ENCODE assay signal across 9 cellular contexts in genomic region chr16:2473999-2474876, GRCh38. TPM values are rescaled to one million over a fixed set of nuclear protein-coding genes. Genes with fewer than 3 reads are reported as not detected.
A peak's percentile ranks its signal among the peaks of the same experiment; 100 is the strongest.
DNase-seq lines count a peak whose midpoint lies in the region; ATAC-seq and TF ChIP-seq lines count a peak whose summit lies in the region.
"Had no signal": no experiment of that assay in that cellular context is flagged by ENCODE, and none has a peak within 500 bp of the region (broad histone marks: within the 10 kb centered on the region; RNA-seq: fewer than 3 reads in every experiment).

No MANE protein-coding gene starts in this region.

- ATAC-seq in GM21723 (IDR thresholded peaks at IDR 0.05; ENCODE audit: unreplicated experiment), result peak; percentile 34
- peak; percentile 71 for ATAC-seq in activated CD8-positive, alpha-beta memory T cell treated with anti-CD3 and anti-CD28 coated beads, Interleukin-2, amount 10 ng/mL, durations not matched to agents 7 days and 5 days

- peaks cover 34% of the 10 kb centered on the region for H3K4me1 ChIP-seq in CD4-positive, alpha-beta memory T cell (ENCODE audit: insufficient read depth, low read length)
- H3K4me1 ChIP-seq in muscle layer of colon (ENCODE audit: insufficient read depth, low read length), result peaks cover 6% of the 10 kb centered on the region
- H3K4me1 ChIP-seq in stomach, result peaks cover 48 to 70% (median 64%) of the 10 kb centered on the region in 4 donors

- peak overlapping the region; percentile 33 for H3K9ac ChIP-seq in muscle layer of colon (ENCODE audit: low read length)

- POLR2A ChIA-PET in CD4-positive, alpha-beta memory T cell (lab: Charles Lee; ENCODE audit: partially characterized antibody), result interaction anchor here (0.7 to 1.8 kb wide), 11 partner anchors 9 to 465 kb away, joined by 3 to 8 read pairs (median 4); partner anchors contain the start of genes AMDHD2, ATP6V0C, CCNF and ECI1

- H3K27me3 ChIP-seq in CD4-positive, alpha-beta memory T cell (ENCODE audit: insufficient read depth, low read length), result peaks cover 25% of the 10 kb centered on the region
- H3K27me3 ChIP-seq in muscle layer of colon (ENCODE audit: control insufficient read depth in 1 of 2, insufficient read depth in 2 of 2, low read length in 2 of 2), result peaks cover 16 to 44% of the 10 kb centered on the region in 2 donors
- H3K27me3 ChIP-seq in stomach, result peaks cover 19 to 46% (median 44%) of the 10 kb centered on the region in 3 donors

- peaks cover 7 to 15% of the 10 kb centered on the region in 2 donors for H3K27me3 Mint-ChIP-seq in CD4-positive, alpha-beta memory T cell
- peaks cover 32% of the 10 kb centered on the region for H3K27me3 Mint-ChIP-seq in activated CD8-positive, alpha-beta memory T cell treated with anti-CD3 and anti-CD28 coated beads, Interleukin-2, amount 10 ng/mL, durations not matched to agents 7 days and 5 days

- H3K4me3 Mint-ChIP-seq in CD4-positive, alpha-beta memory T cell, result peak overlapping the region; percentile 35 to 81 (median 73)
- peak overlapping the region; percentile 74 for H3K4me3 Mint-ChIP-seq in activated CD8-positive, alpha-beta memory T cell treated with anti-CD3 and anti-CD28 coated beads, Interleukin-2, amount 10 ng/mL, durations not matched to agents 7 days and 5 days

- peak overlapping the region; percentile 12 for H3K27ac ChIP-seq in CD4-positive, alpha-beta memory T cell (ENCODE audit: low read depth, low read length)
- peak overlapping the region; percentile 45 for H3K27ac ChIP-seq in epithelial cell of prostate
- peak overlapping the region; percentile 78 for H3K27ac ChIP-seq in muscle layer of colon (ENCODE audit: low read depth, low read length)
- peak overlapping the region; percentile 85 to 93 (median 89) for H3K27ac ChIP-seq in stomach

- TF ChIP-seq CTCF in stomach (IDR thresholded peaks at IDR 0.05), result peak in 3 of 7 experiments; percentile 12 to 56 (median 25)

- peak overlapping the region in 1 of 2 donors; percentile 66 for H3K4me3 ChIP-seq in CD4-positive, alpha-beta memory T cell (ENCODE audit: low read length in 2 of 2)
- peak overlapping the region; percentile 61 to 83 for H3K4me3 ChIP-seq in muscle layer of colon (ENCODE audit: low read depth in 1 of 2, low read length in 2 of 2)
- peak overlapping the region; percentile 60 to 90 (median 80) for H3K4me3 ChIP-seq in stomach

- 0 to 1% (median 0%) methylated on average over 19 to 100 of the region's 100 CpGs for WGBS in stomach, 5 donors

- no peak for TF ChIP-seq POLR2A in stomach (IDR thresholded peaks at IDR 0.05)

- peak overlapping the region in 1 of 7 donors; percentile 78 for H3K27ac Mint-ChIP-seq in CD4-positive, alpha-beta memory T cell
- H3K27ac Mint-ChIP-seq in activated CD8-positive, alpha-beta memory T cell treated with anti-CD3 and anti-CD28 coated beads, Interleukin-2, amount 10 ng/mL, durations not matched to agents 7 days and 5 days, result peak overlapping the region; percentile 72

- TF ChIP-seq EP300 in stomach (IDR thresholded peaks at IDR 0.05), result no peak

- DNase-seq in CD4-positive, alpha-beta memory T cell, result peak; percentile 56 to 70 (median 65)
- peak; percentile 46 for DNase-seq in NCI-H226
- DNase-seq in activated CD8-positive, alpha-beta memory T cell treated with anti-CD3 and anti-CD28 coated beads, Interleukin-2, amount 10 ng/mL, durations not matched to agents 7 days and 5 days, result peak; percentile 72
- DNase-seq in epithelial cell of prostate (ENCODE audit: low read depth, low spot score), result no peak
- peak; percentile 60 for DNase-seq in stomach
- DNase-seq in NCI-H774 (lab: John Stamatoyannopoulos, UW), result no peak

- no peaks in the 10 kb centered on the region for H3K9me3 ChIP-seq in CD4-positive, alpha-beta memory T cell (ENCODE audit: control insufficient read depth in 1 of 2, low read length in 2 of 2)
- no peaks in the 10 kb centered on the region for H3K9me3 ChIP-seq in muscle layer of colon (ENCODE audit: low read length)
- H3K9me3 ChIP-seq in stomach, result no peaks in the 10 kb centered on the region

- no peaks in the 10 kb centered on the region for H3K36me3 Mint-ChIP-seq in CD4-positive, alpha-beta memory T cell
- H3K36me3 Mint-ChIP-seq in activated CD8-positive, alpha-beta memory T cell treated with anti-CD3 and anti-CD28 coated beads, Interleukin-2, amount 10 ng/mL, durations not matched to agents 7 days and 5 days, result no peaks in the 10 kb centered on the region

- H3K36me3 ChIP-seq in CD4-positive, alpha-beta memory T cell (ENCODE audit: insufficient read depth, low read length), result no peaks in the 10 kb centered on the region
- H3K36me3 ChIP-seq in muscle layer of colon (ENCODE audit: insufficient read depth, low read length), result no peaks in the 10 kb centered on the region
- peaks cover 0 to 2% (median 0%) of the 10 kb centered on the region in 4 donors for H3K36me3 ChIP-seq in stomach

- H3K4me1 Mint-ChIP-seq in CD4-positive, alpha-beta memory T cell, result peaks cover 6 to 33% (median 14%) of the 10 kb centered on the region in 4 donors
- H3K4me1 Mint-ChIP-seq in activated CD8-positive, alpha-beta memory T cell treated with anti-CD3 and anti-CD28 coated beads, Interleukin-2, amount 10 ng/mL, durations not matched to agents 7 days and 5 days, result peaks cover 14% of the 10 kb centered on the region

- H3K9me3 Mint-ChIP-seq in CD4-positive, alpha-beta memory T cell, result no peaks in the 10 kb centered on the region
- H3K9me3 Mint-ChIP-seq in activated CD8-positive, alpha-beta memory T cell treated with anti-CD3 and anti-CD28 coated beads, Interleukin-2, amount 10 ng/mL, durations not matched to agents 7 days and 5 days (ENCODE audit: low read depth), result no peaks in the 10 kb centered on the region

- CTCF ChIA-PET in CD4-positive, alpha-beta memory T cell (lab: Charles Lee; ENCODE audit: partially characterized antibody), result interaction anchor here (1.0 to 1.3 kb wide), 3 partner anchors 13 to 27 kb away, joined by 3 to 4 read pairs (median 3); no protein-coding TSS in a partner anchor
- CTCF ChIA-PET in activated CD8-positive, alpha-beta memory T cell treated with anti-CD3 and anti-CD28 coated beads, Interleukin-2, amount 10 ng/mL, durations not matched to agents 7 days and 5 days (lab: Charles Lee), result interaction anchor here (0.7 to 2.5 kb wide), 11 partner anchors 10 to 279 kb away, joined by 3 to 9 read pairs (median 5); partner anchors contain the start of genes ABCA3, ECI1 and TEDC2

- intact Hi-C loops in CD4-positive, alpha-beta memory T cell (cut with micrococcal nuclease), result loop anchor here (1.0 to 2.0 kb wide), 5 partner anchors 13 to 319 kb away; partner anchors contain the start of genes ABCA3, CCNF and TRAF7
- intact Hi-C loops in stomach (cut with DNase I; ENCODE audit: low total_unique reads), result no loop called here

RNA-seq across cellular contexts. Expression of gene TBC1D24, which starts 0.7 kb away (rescaled TPM):
- total RNA-seq in CD4-positive, alpha-beta memory T cell, result 10 to 100 TPM in 1 of 2 experiments, 1 to 10 TPM in 1; 9.6 to 13.7 TPM
- polyA plus RNA-seq in CD4-positive, alpha-beta memory T cell, result 1 to 10 TPM; 1.3 to 1.8 TPM
- 10 to 100 TPM; 18.7 to 23.3 TPM for total RNA-seq in activated CD8-positive, alpha-beta memory T cell treated with anti-CD3 and anti-CD28 coated beads, Interleukin-2, amount 10 ng/mL, durations not matched to agents 7 days and 5 days
- total RNA-seq in stomach, result 10 to 100 TPM in 4 of 5 donors, 1 to 10 TPM in 1; 5.0 to 35.6 (median 18.7) TPM
- polyA plus RNA-seq in stomach, result 1 to 10 TPM; 3.2 to 4.2 (median 3.4) TPM

RNA-seq across cellular contexts. Expression of gene NTN3, which starts 3.1 kb away (rescaled TPM):
- not detected for total RNA-seq in CD4-positive, alpha-beta memory T cell
- polyA plus RNA-seq in CD4-positive, alpha-beta memory T cell, result not detected
- total RNA-seq in activated CD8-positive, alpha-beta memory T cell treated with anti-CD3 and anti-CD28 coated beads, Interleukin-2, amount 10 ng/mL, durations not matched to agents 7 days and 5 days, result not detected
- 1 to 10 TPM in 1 of 5 donors, not detected in 4; 1.8 TPM for total RNA-seq in stomach
- not detected for polyA plus RNA-seq in stomach
- total RNA-seq: T-helper 2 cell treated with Interferon-gamma antibody and Interleukin-4, amounts not matched to agents 100 ng/mL and 5 ng/mL, for 36 hours had no signal

RNA-seq across cellular contexts. Expression of gene TEDC2, which starts 14.3 kb away (rescaled TPM):
- total RNA-seq in CD4-positive, alpha-beta memory T cell, result under 1 TPM; 0.44 to 0.55 TPM
- under 1 TPM in 1 of 2 donors, not detected in 1; 0.44 TPM for polyA plus RNA-seq in CD4-positive, alpha-beta memory T cell
- 10 to 100 TPM; 24.9 to 27.5 TPM for total RNA-seq in activated CD8-positive, alpha-beta memory T cell treated with anti-CD3 and anti-CD28 coated beads, Interleukin-2, amount 10 ng/mL, durations not matched to agents 7 days and 5 days
- total RNA-seq in stomach, result 1 to 10 TPM in 3 of 5 donors, not detected in 2; 1.3 to 3.8 (median 3.6) TPM
- polyA plus RNA-seq in stomach, result 1 to 10 TPM in 2 of 3 donors, not detected in 1; 1.5 to 2.7 TPM

RNA-seq across cellular contexts. Expression of gene ATP6V0C, which starts 39.5 kb away (rescaled TPM):
- 100 to 1,000 TPM; 125 to 129 TPM for total RNA-seq in CD4-positive, alpha-beta memory T cell
- polyA plus RNA-seq in CD4-positive, alpha-beta memory T cell, result 10 to 100 TPM; 57.5 to 81.6 TPM
- 100 to 1,000 TPM; 104 to 121 TPM for total RNA-seq in activated CD8-positive, alpha-beta memory T cell treated with anti-CD3 and anti-CD28 coated beads, Interleukin-2, amount 10 ng/mL, durations not matched to agents 7 days and 5 days
- 100 to 1,000 TPM in 2 of 5 donors, 10 to 100 TPM in 2, 1 to 10 TPM in 1; 8.1 to 169 (median 68.3) TPM for total RNA-seq in stomach
- polyA plus RNA-seq in stomach, result 100 to 1,000 TPM in 1 of 3 donors, 10 to 100 TPM in 2; 49.8 to 113 (median 82.3) TPM

RNA-seq across cellular contexts. Expression of gene CCNF, which starts 45.0 kb away (rescaled TPM):
- total RNA-seq in CD4-positive, alpha-beta memory T cell, result 1 to 10 TPM; 4.7 TPM
- polyA plus RNA-seq in CD4-positive, alpha-beta memory T cell, result 1 to 10 TPM; 1.6 to 3.3 TPM
- total RNA-seq in activated CD8-positive, alpha-beta memory T cell treated with anti-CD3 and anti-CD28 coated beads, Interleukin-2, amount 10 ng/mL, durations not matched to agents 7 days and 5 days, result 100 to 1,000 TPM in 1 of 2 experiments, 10 to 100 TPM in 1; 84.2 to 103 TPM
- 1 to 10 TPM; 1.3 to 7.8 (median 5.2) TPM for total RNA-seq in stomach
- polyA plus RNA-seq in stomach, result 1 to 10 TPM in 2 of 3 donors, under 1 TPM in 1; 0.46 to 3.6 (median 1.9) TPM

Comparison
In these comparisons a context has a peak if more than half of its experiments do, and no peak if none do; other contexts are left out.
1. DNase-seq: peak in CD4-positive, alpha-beta memory T cell (5 of 5), NCI-H226 (single experiment), activated CD8-positive, alpha-beta memory T cell treated with anti-CD3 and anti-CD28 coated beads, Interleukin-2, amount 10 ng/mL, durations not matched to agents 7 days and 5 days (single experiment) and stomach (single experiment); none in epithelial cell of prostate (single experiment) and NCI-H774 (single experiment).
2. H3K27ac ChIP-seq: peak in every context shown above with its lines; median percentile 89 in stomach; 78 in muscle layer of colon; 45 in epithelial cell of prostate; 12 in CD4-positive, alpha-beta memory T cell.
3. RNA of gene TEDC2, which starts 14.3 kb away (total RNA-seq): 24.9 to 27.5 TPM in activated CD8-positive, alpha-beta memory T cell treated with anti-CD3 and anti-CD28 coated beads, Interleukin-2, amount 10 ng/mL, durations not matched to agents 7 days and 5 days; 1.3 to 3.8 TPM in stomach and 0.44 to 0.55 TPM in CD4-positive, alpha-beta memory T cell; every median in the first group is over 4 times any median in the second.